In the genomic region with DNA sequence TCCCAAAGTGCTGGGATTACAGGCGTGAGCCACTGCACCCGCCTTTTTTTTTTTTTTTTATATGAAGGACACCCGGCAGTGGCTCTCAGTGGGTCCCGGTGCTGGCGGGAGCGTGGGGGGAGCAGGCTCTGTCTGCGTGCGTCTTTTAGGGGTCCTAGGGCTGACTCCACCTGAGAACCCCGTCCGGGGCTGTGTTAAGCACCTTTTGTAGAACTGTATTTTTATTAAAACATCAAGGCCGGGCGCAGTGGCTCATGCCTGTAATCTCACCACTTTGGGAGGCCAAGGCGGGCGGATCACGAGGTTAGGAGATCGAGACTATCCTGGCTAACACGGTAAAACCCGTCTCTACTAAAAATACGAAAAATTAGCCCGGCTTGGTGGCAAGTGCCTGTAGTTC, we compare ENCODE assay signal across 1 cellular context. TPM values are rescaled to one million over a fixed set of nuclear protein-coding genes. Genes with fewer than 3 reads are reported as not detected.
"Had no signal": no experiment of that assay in that cellular context is flagged by ENCODE, and none has a peak within 500 bp of the region (broad histone marks: within the 10 kb centered on the region; RNA-seq: fewer than 3 reads in every experiment).

No MANE protein-coding gene starts in this region.

RNA-seq across cellular contexts. Expression of gene SMARCD3, which starts 55.8 kb away (rescaled TPM):
- total RNA-seq: activated B cell treated with CpG ODN at 0.5 μM for 24 hours had no signal
